In genomic region chr6:107656381-107656780, GRCh38 we compare ENCODE assay signal across 19 cellular contexts.
DNase-seq lines count a peak whose midpoint lies in the region; ATAC-seq and TF ChIP-seq lines count a peak whose summit lies in the region.
"Had no signal": no experiment of that assay in that cellular context is flagged by ENCODE, and none has a peak within 500 bp of the region (broad histone marks: within the 10 kb centered on the region; RNA-seq: fewer than 3 reads in every experiment).

No MANE protein-coding gene starts in this region.

- intact Hi-C loops in lower leg skin (cut with DNase I; ENCODE audit: low total_unique reads), result no loop called here

- peaks cover 2% of the 10 kb centered on the region for H3K9me3 Mint-ChIP-seq in activated naive CD8-positive, alpha-beta T cell treated with anti-CD3 and anti-CD28 coated beads for 36 hours
- peaks cover 0 to 7% (median 0%) of the 10 kb centered on the region in 9 donors for H3K9me3 Mint-ChIP-seq in naive thymus-derived CD8-positive, alpha-beta T cell

- H3K9me3 ChIP-seq in KOPT-K1 (ENCODE audit: insufficient read depth, low read length, poor library complexity, severe bottlenecking), result no peaks in the 10 kb centered on the region

- H3K36me3 ChIP-seq in KOPT-K1 (ENCODE audit: insufficient read depth, low read length), result no peaks in the 10 kb centered on the region
- H3K36me3 ChIP-seq: BLaER1 had no signal

- ATAC-seq in naive thymus-derived CD8-positive, alpha-beta T cell, result no peak
- ATAC-seq in HG02981 (IDR thresholded peaks at IDR 0.05; ENCODE audit: unreplicated experiment), result no peak
- ATAC-seq: HCT116, left colon had no signal

- TF ChIP-seq POLR2A in lower leg skin (IDR thresholded peaks at IDR 0.05), result no peak

- 56 to 65% methylated on average over 1 of the region's 1 CpG for WGBS in lower leg skin, 2 donors

- H3K4me1 Mint-ChIP-seq in activated naive CD8-positive, alpha-beta T cell treated with anti-CD3 and anti-CD28 coated beads for 36 hours, result peaks cover 39% of the 10 kb centered on the region
- peaks cover 11 to 58% (median 43%) of the 10 kb centered on the region in 4 donors for H3K4me1 Mint-ChIP-seq in naive thymus-derived CD8-positive, alpha-beta T cell

- TF ChIP-seq CTCF in lower leg skin (IDR thresholded peaks at IDR 0.05), result no peak

- peak overlapping the region; percentile 83 for H3K27ac Mint-ChIP-seq in activated naive CD8-positive, alpha-beta T cell treated with anti-CD3 and anti-CD28 coated beads for 36 hours
- peak overlapping the region; percentile 1 to 95 (median 80) for H3K27ac Mint-ChIP-seq in naive thymus-derived CD8-positive, alpha-beta T cell

- H3K4me3 Mint-ChIP-seq in activated naive CD8-positive, alpha-beta T cell treated with anti-CD3 and anti-CD28 coated beads for 36 hours, result no peak overlapping the region
- peak overlapping the region in 6 of 10 donors; percentile 7 to 87 (median 70) for H3K4me3 Mint-ChIP-seq in naive thymus-derived CD8-positive, alpha-beta T cell

- POLR2A ChIA-PET in naive thymus-derived CD8-positive, alpha-beta T cell (lab: Charles Lee), result interaction anchor here (0.6 to 2.5 kb wide), 7 partner anchors 11 to 197 kb away, joined by 3 to 14 read pairs (median 5); partner anchors contain the start of gene PDSS2

- H3K27me3 Mint-ChIP-seq in activated naive CD8-positive, alpha-beta T cell treated with anti-CD3 and anti-CD28 coated beads for 36 hours, result no peaks in the 10 kb centered on the region
- H3K27me3 Mint-ChIP-seq in naive thymus-derived CD8-positive, alpha-beta T cell, result no peaks in the 10 kb centered on the region
- H3K27me3 Mint-ChIP-seq: T-cell had no signal

- H3K36me3 Mint-ChIP-seq in activated naive CD8-positive, alpha-beta T cell treated with anti-CD3 and anti-CD28 coated beads for 36 hours, result no peaks in the 10 kb centered on the region
- peaks cover 0 to 7% (median 0%) of the 10 kb centered on the region in 3 donors for H3K36me3 Mint-ChIP-seq in naive thymus-derived CD8-positive, alpha-beta T cell
- H3K36me3 Mint-ChIP-seq: T-cell had no signal

- DNase-seq in EL (peak; percentile 33), amygdala (lab: John Stamatoyannopoulos, UW) (no peak), lower leg skin (ENCODE audit: low spot score in 2 of 2) (no peak)
- DNase-seq in activated naive CD8-positive, alpha-beta T cell treated with anti-CD3 and anti-CD28 coated beads for 36 hours, result no peak
- DNase-seq in naive thymus-derived CD8-positive, alpha-beta T cell, result no peak
- DNase-seq: activated naive CD4-positive, alpha-beta T cell treated with Interleukin-2 at 50 U/mL for 16 hours; DMS 273 treated with DMSO at 0.1 percent for 48 hours; foreskin fibroblast; left colon; NCI-H1092 treated with DMSO at 0.1 percent for 48 hours; NCI-H2171 treated with DMSO at 0.1 percent for 48 hours; small intestine; T-cell; tibial artery had no signal

- no peak overlapping the region for H3K4me3 ChIP-seq in lower leg skin (ENCODE audit: low read depth, poor library complexity, severe bottlenecking)
- H3K4me3 ChIP-seq: BLaER1, tibial artery had no signal

- peak overlapping the region; percentile 17 for H3K27ac ChIP-seq in KOPT-K1 (ENCODE audit: low read depth, low read length, poor library complexity, severe bottlenecking)
- H3K27ac ChIP-seq: BLaER1, parathyroid adenoma, tibial artery had no signal
